In genomic region chr5:100840364-100840763, GRCh38 we compare ENCODE assay signal across 9 cellular contexts.
DNase-seq lines count a peak whose midpoint lies in the region; ATAC-seq and TF ChIP-seq lines count a peak whose summit lies in the region.
"Had no signal": no experiment of that assay in that cellular context is flagged by ENCODE, and none has a peak within 500 bp of the region (broad histone marks: within the 10 kb centered on the region; RNA-seq: fewer than 3 reads in every experiment).

No MANE protein-coding gene starts in this region.

- H3K9ac ChIP-seq in SK-N-SH, result no peak overlapping the region

- TF ChIP-seq RAD21 in SK-N-SH (IDR thresholded peaks at IDR 0.05; ENCODE audit: low read length), result no peak

- H3F3A ChIP-seq in SK-N-SH (replicated peaks; ENCODE audit: insufficient read depth), result no peaks in the 10 kb centered on the region

- CTCF ChIA-PET in SK-N-SH (lab: Yijun Ruan, JAX), result interaction anchor here (1.2 kb wide), 1 partner anchor 550 kb away, joined by 3 read pairs; no protein-coding TSS in a partner anchor

- no peaks in the 10 kb centered on the region for H4K20me1 ChIP-seq in SK-N-SH (ENCODE audit: insufficient read depth)

- POLR2A ChIA-PET in SK-N-SH (lab: Yijun Ruan, JAX), result no interaction called here

- no peaks in the 10 kb centered on the region for H3K36me3 ChIP-seq in SK-N-SH (replicated peaks in 1 of 2; ENCODE audit: control insufficient read depth in 1 of 2, insufficient read depth in 2 of 2, low read length in 1 of 2)

- no peaks in the 10 kb centered on the region for H3K9me3 ChIP-seq in SK-N-SH

- no peaks in the 10 kb centered on the region for H3K9me2 ChIP-seq in SK-N-SH

- no peaks in the 10 kb centered on the region for H3K79me2 ChIP-seq in SK-N-SH (ENCODE audit: insufficient read depth)

- peak; percentile 78 for ATAC-seq in HG02981 (IDR thresholded peaks at IDR 0.05; ENCODE audit: unreplicated experiment)

- no peak overlapping the region for H3K4me2 ChIP-seq in SK-N-SH

- no peak overlapping the region for H3K4me3 ChIP-seq in SK-N-SH (ENCODE audit: low read depth in 2 of 2, low read length in 1 of 2)

- no peaks in the 10 kb centered on the region for H3K27me3 ChIP-seq in SK-N-SH (ENCODE audit: insufficient read depth)

- H2AFZ ChIP-seq in SK-N-SH (ENCODE audit: low read depth), result peak overlapping the region; percentile 20; the same call in 1 of the 2 replicates

- DNase-seq in activated T-cell treated with anti-CD3 and anti-CD28 coated beads for 24 hours (ENCODE audit: low read depth), result peak; percentile 21
- no peak for DNase-seq in activated T-cell treated with anti-CD3 and anti-CD28 coated beads, Interleukin-2, amount 50 U/mL, for 1 hour
- no peak for DNase-seq in SK-N-SH
- DNase-seq in foreskin melanocyte, result peak; percentile 94
- DNase-seq in NCI-H345 (lab: John Stamatoyannopoulos, UW), result no peak
- DNase-seq in GOT3 (lab: John Stamatoyannopoulos, UW), result no peak
- DNase-seq in NCI-H2227 (lab: John Stamatoyannopoulos, UW; ENCODE audit: unreplicated experiment), result no peak

- TF ChIP-seq CTCF in SK-N-SH (IDR thresholded peaks at IDR 0.05), result no peak

- H3K4me1 ChIP-seq in SK-N-SH (ENCODE audit: control insufficient read depth in 1 of 2, insufficient read depth in 2 of 2, low read depth in 1 of 2, low read length in 1 of 2), result peaks cover 0 to 11% of the 10 kb centered on the region in 2 experiments; a peak in 2 of 4 replicates

- no peak for TF ChIP-seq EP300 in SK-N-SH (IDR thresholded peaks at IDR 0.05; ENCODE audit: borderline replicate concordance in 1 of 2, low read depth in 1 of 2, low read length in 1 of 2)

- no peak overlapping the region for H3K27ac ChIP-seq in SK-N-SH (ENCODE audit: low read depth in 2 of 2, low read length in 1 of 2)
- H3K27ac ChIP-seq: C4-2B had no signal

- WGBS in SK-N-SH (ENCODE audit: low lambda C conversion rate), result 37% methylated on average over 2 of the region's 2 CpGs

TF ChIP-seq in SK-N-SH, 30 proteins besides CTCF, POLR2A, EP300 and RAD21:
- TF ChIP-seq TEAD4 (IDR thresholded peaks at IDR 0.05; ENCODE audit: borderline replicate concordance, insufficient read depth), result no peak
- no peak for TF ChIP-seq TCF12 (IDR thresholded peaks at IDR 0.05)
- no peak for TF ChIP-seq JUND (IDR thresholded peaks at IDR 0.05)
- TF ChIP-seq, protein P1, sequence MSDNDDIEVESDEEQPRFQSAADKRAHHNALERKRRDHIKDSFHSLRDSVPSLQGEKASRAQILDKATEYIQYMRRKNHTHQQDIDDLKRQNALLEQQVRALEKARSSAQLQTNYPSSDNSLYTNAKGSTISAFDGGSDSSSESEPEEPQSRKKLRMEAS (IDR thresholded peaks at IDR 0.05; ENCODE audit: low read depth), result no peak
- no peak for TF ChIP-seq MEF2A (IDR thresholded peaks at IDR 0.05; ENCODE audit: borderline replicate concordance, low read depth)
- TF ChIP-seq, protein P2, sequence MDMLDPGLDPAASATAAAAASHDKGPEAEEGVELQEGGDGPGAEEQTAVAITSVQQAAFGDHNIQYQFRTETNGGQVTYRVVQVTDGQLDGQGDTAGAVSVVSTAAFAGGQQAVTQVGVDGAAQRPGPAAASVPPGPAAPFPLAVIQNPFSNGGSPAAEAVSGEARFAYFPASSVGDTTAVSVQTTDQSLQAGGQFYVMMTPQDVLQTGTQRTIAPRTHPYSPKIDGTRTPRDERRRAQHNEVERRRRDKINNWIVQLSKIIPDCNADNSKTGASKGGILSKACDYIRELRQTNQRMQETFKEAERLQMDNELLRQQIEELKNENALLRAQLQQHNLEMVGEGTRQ (IDR thresholded peaks at IDR 0.05; ENCODE audit: borderline replicate concordance, low read depth, low read length), result no peak
- TF ChIP-seq EZH2phosphoT487 (IDR thresholded peaks at IDR 0.05; ENCODE audit: borderline replicate concordance, low read depth), result no peak
- no peak for TF ChIP-seq RXRA (IDR thresholded peaks at IDR 0.05; ENCODE audit: borderline replicate concordance, low read depth)
- TF ChIP-seq POLR2AphosphoS5 (IDR thresholded peaks at IDR 0.05; ENCODE audit: low read depth, low read length), result no peak
- TF ChIP-seq SIN3A (IDR thresholded peaks at IDR 0.05; ENCODE audit: borderline replicate concordance, low read depth, low read length), result no peak
- no peak for TF ChIP-seq RCOR1 (IDR thresholded peaks at IDR 0.05; ENCODE audit: low read length)
- TF ChIP-seq GATA2 (CRISPR knock-in tag; IDR thresholded peaks at IDR 0.05), result no peak
- no peak for TF ChIP-seq FOXM1 (IDR thresholded peaks at IDR 0.05; ENCODE audit: low read depth)
- no peak for TF ChIP-seq SMC3 (IDR thresholded peaks at IDR 0.05; ENCODE audit: low read depth, low read length)
- TF ChIP-seq, protein P3, sequence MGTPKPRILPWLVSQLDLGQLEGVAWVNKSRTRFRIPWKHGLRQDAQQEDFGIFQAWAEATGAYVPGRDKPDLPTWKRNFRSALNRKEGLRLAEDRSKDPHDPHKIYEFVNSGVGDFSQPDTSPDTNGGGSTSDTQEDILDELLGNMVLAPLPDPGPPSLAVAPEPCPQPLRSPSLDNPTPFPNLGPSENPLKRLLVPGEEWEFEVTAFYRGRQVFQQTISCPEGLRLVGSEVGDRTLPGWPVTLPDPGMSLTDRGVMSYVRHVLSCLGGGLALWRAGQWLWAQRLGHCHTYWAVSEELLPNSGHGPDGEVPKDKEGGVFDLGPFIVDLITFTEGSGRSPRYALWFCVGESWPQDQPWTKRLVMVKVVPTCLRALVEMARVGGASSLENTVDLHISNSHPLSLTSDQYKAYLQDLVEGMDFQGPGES (IDR thresholded peaks at IDR 0.05; ENCODE audit: low read depth, low read length), result no peak
- TF ChIP-seq NRF1 (IDR thresholded peaks at IDR 0.05; ENCODE audit: low read depth, low read length), result no peak
- TF ChIP-seq, protein P4, sequence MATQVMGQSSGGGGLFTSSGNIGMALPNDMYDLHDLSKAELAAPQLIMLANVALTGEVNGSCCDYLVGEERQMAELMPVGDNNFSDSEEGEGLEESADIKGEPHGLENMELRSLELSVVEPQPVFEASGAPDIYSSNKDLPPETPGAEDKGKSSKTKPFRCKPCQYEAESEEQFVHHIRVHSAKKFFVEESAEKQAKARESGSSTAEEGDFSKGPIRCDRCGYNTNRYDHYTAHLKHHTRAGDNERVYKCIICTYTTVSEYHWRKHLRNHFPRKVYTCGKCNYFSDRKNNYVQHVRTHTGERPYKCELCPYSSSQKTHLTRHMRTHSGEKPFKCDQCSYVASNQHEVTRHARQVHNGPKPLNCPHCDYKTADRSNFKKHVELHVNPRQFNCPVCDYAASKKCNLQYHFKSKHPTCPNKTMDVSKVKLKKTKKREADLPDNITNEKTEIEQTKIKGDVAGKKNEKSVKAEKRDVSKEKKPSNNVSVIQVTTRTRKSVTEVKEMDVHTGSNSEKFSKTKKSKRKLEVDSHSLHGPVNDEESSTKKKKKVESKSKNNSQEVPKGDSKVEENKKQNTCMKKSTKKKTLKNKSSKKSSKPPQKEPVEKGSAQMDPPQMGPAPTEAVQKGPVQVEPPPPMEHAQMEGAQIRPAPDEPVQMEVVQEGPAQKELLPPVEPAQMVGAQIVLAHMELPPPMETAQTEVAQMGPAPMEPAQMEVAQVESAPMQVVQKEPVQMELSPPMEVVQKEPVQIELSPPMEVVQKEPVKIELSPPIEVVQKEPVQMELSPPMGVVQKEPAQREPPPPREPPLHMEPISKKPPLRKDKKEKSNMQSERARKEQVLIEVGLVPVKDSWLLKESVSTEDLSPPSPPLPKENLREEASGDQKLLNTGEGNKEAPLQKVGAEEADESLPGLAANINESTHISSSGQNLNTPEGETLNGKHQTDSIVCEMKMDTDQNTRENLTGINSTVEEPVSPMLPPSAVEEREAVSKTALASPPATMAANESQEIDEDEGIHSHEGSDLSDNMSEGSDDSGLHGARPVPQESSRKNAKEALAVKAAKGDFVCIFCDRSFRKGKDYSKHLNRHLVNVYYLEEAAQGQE (IDR thresholded peaks at IDR 0.05; ENCODE audit: low read depth, low read length), result no peak
- no peak for TF ChIP-seq YY1 (IDR thresholded peaks at IDR 0.05; ENCODE audit: low read depth)
- TF ChIP-seq TAF1 (IDR thresholded peaks at IDR 0.05; ENCODE audit: borderline replicate concordance, low read depth, low read length), result no peak
- no peak for TF ChIP-seq ELF1 (IDR thresholded peaks at IDR 0.05)

Comparison
In these comparisons a context has a peak if more than half of its experiments do, and no peak if none do; other contexts are left out.
1. DNase-seq: peak in activated T-cell treated with anti-CD3 and anti-CD28 coated beads for 24 hours (single experiment) and foreskin melanocyte (single experiment); none in activated T-cell treated with anti-CD3 and anti-CD28 coated beads, Interleukin-2, amount 50 U/mL, for 1 hour (single experiment), SK-N-SH (single experiment), NCI-H345 (single experiment), GOT3 (single experiment) and NCI-H2227 (single experiment).